19 cellular contexts compared by ENCODE assay signal in the genomic region with DNA sequence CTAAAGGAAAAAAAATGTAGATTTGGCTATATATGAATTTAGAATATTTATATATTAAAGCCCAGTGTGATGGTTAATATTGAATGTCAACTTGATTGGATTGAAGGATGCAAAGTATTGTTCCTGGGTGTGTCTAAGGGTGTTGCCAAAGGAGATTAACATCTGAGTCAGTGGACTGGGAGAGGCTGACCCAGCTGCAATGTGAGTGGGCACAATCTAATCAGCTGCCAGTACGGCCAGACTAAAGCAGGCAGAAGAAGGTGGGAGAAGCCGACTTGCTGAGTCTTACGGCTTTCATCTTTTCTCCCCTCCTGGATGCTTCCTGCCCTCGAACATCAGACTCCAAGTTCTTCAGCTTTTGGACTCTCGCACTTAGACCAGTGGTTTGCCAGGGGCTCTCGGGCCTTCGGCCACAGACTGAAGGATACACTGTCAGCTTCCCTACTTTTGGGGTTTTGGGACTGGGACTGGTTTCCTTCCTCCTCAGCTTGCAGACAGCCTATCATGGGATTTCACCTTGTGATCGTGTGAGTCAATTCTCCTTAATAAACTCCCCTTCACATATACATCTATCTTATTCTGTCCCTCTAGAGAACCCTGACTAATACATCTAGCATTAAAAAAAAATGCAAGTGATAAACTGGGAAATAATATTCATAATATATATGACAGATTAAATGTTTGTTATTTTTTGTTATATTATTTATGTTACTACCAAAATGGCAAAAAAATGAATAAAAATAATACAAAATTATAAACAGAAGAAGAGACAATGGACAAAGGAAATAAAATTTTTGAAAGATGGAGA.
"Had no signal": no experiment of that assay in that cellular context is flagged by ENCODE, and none has a peak within 500 bp of the region (broad histone marks: within the 10 kb centered on the region; RNA-seq: fewer than 3 reads in every experiment).

No MANE protein-coding gene starts in this region.

- H3K4me1 ChIP-seq: esophagus muscularis mucosa, right atrium auricular region, testis had no signal

- H3K36me3 Mint-ChIP-seq: brain had no signal

- H3K9me3 ChIP-seq: esophagus muscularis mucosa, right atrium auricular region, testis had no signal

- H3K27ac Mint-ChIP-seq: activated B cell treated with CpG ODN at 0.5 μM for 24 hours; activated CD8-positive, alpha-beta T cell treated with anti-CD3 and anti-CD28 coated beads for 36 hours; activated naive CD8-positive, alpha-beta T cell treated with anti-CD3 and anti-CD28 coated beads, Interleukin-2, amount 10 ng/mL, durations not matched to agents 7 days and 5 days; activated T-helper 17 cell treated with anti-CD3 and anti-CD28 coated beads, Interleukin-2, amount 50 U/mL, for 72 hours; brain; nephron had no signal

- H3K27me3 Mint-ChIP-seq: activated B cell treated with CpG ODN at 0.5 μM for 24 hours; brain; central memory CD8-positive, alpha-beta T cell had no signal

- H3K4me1 Mint-ChIP-seq: activated T-helper 17 cell treated with anti-CD3 and anti-CD28 coated beads, Interleukin-2, amount 50 U/mL, for 72 hours; central memory CD8-positive, alpha-beta T cell; nephron had no signal

- H3K27me3 ChIP-seq: esophagus muscularis mucosa, right atrium auricular region, testis had no signal

- H3K4me3 Mint-ChIP-seq: activated B cell treated with CpG ODN at 0.5 μM for 24 hours; activated CD8-positive, alpha-beta T cell treated with anti-CD3 and anti-CD28 coated beads for 36 hours; activated naive CD8-positive, alpha-beta T cell treated with anti-CD3 and anti-CD28 coated beads, Interleukin-2, amount 10 ng/mL, durations not matched to agents 7 days and 5 days; activated T-helper 17 cell treated with anti-CD3 and anti-CD28 coated beads, Interleukin-2, amount 50 U/mL, for 72 hours; brain; central memory CD8-positive, alpha-beta T cell; nephron had no signal

- ATAC-seq: activated CD8-positive, alpha-beta T cell treated with anti-CD3 and anti-CD28 coated beads for 36 hours; activated T-helper 17 cell treated with anti-CD3 and anti-CD28 coated beads, Interleukin-2, amount 50 U/mL, for 72 hours; left cardiac atrium had no signal

- FAIRE-seq: islet of Langerhans, small intestine had no signal

- DNase-seq: activated B cell treated with CpG ODN at 0.5 μM for 24 hours; activated CD4-positive, alpha-beta T cell treated with anti-CD3 and anti-CD28 coated beads for 48 hours; activated CD8-positive, alpha-beta T cell treated with anti-CD3 and anti-CD28 coated beads for 36 hours; activated naive CD4-positive, alpha-beta T cell treated with Interleukin-2 at 50 U/mL for 16 hours; activated naive CD8-positive, alpha-beta T cell treated with anti-CD3 and anti-CD28 coated beads, Interleukin-2, amount 10 ng/mL, durations not matched to agents 7 days and 5 days; activated T-cell treated with anti-CD3 and anti-CD28 coated beads, Interleukin-2, amount 50 U/mL, for 1 hour; left cardiac atrium; occipital lobe; small intestine; stimulated activated CD4-positive, alpha-beta T cell treated with anti-CD3 and anti-CD28 coated beads, Interleukin-4, amount 100 ng/mL, for 1 hour; testis had no signal

- H3K4me3 ChIP-seq: coronary artery, esophagus muscularis mucosa, right atrium auricular region, testis had no signal

- H3K9me3 Mint-ChIP-seq: activated B cell treated with CpG ODN at 0.5 μM for 24 hours; activated CD8-positive, alpha-beta T cell treated with anti-CD3 and anti-CD28 coated beads for 36 hours; activated naive CD8-positive, alpha-beta T cell treated with anti-CD3 and anti-CD28 coated beads, Interleukin-2, amount 10 ng/mL, durations not matched to agents 7 days and 5 days; activated T-helper 17 cell treated with anti-CD3 and anti-CD28 coated beads, Interleukin-2, amount 50 U/mL, for 72 hours; central memory CD8-positive, alpha-beta T cell; nephron had no signal

- H3K36me3 ChIP-seq: esophagus muscularis mucosa, right atrium auricular region had no signal

- H3K27ac ChIP-seq: coronary artery, esophagus muscularis mucosa, right atrium auricular region, testis had no signal
